Comparison of ENCODE assay signal across 2 cellular contexts in the genomic region with DNA sequence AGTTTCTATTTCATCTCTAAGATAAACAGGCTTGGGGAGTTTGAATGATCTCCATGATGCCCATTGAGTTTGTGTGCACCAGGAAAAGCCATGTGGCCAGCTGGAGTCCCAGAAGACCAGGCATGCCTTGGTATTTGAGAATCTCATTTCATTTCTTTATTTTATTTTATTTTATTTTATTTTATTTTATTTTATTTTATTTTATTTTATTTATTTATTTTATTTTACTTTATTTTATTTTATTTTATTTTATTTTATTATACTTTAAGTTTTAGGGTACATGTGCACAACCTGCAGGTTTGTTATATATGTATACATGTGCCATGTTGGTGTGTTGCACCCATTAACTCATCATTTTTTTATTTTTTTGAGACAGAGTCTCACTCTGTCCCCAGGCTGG. TPM values are rescaled to one million over a fixed set of nuclear protein-coding genes. Genes with fewer than 3 reads are reported as not detected.
"Had no signal": no experiment of that assay in that cellular context is flagged by ENCODE, and none has a peak within 500 bp of the region (broad histone marks: within the 10 kb centered on the region; RNA-seq: fewer than 3 reads in every experiment).

No MANE protein-coding gene starts in this region.

RNA-seq across cellular contexts. Expression of gene MRAP2, which starts 51.1 kb away (rescaled TPM):
- total RNA-seq: G401, GM12878 had no signal
- polyA plus RNA-seq: GM12878 had no signal
